Comparison of ENCODE assay signal across 8 cellular contexts in genomic region chr9:20356392-20357206, GRCh38.
DNase-seq lines count a peak whose midpoint lies in the region; ATAC-seq and TF ChIP-seq lines count a peak whose summit lies in the region.

No MANE protein-coding gene starts in this region.

- peak; percentile 53 for ATAC-seq in GM19395 (IDR thresholded peaks at IDR 0.05; ENCODE audit: unreplicated experiment)
- no peak for ATAC-seq in HG03432 (IDR thresholded peaks at IDR 0.05; ENCODE audit: unreplicated experiment)

- H4K20me1 ChIP-seq in Loucy (ENCODE audit: insufficient read depth, low read length, poor library complexity, severe bottlenecking): no peaks in the 10 kb centered on the region

- H3K27ac ChIP-seq in C4-2B: peak overlapping the region; percentile 65; the same call in 1 of the 2 replicates
- peak overlapping the region; percentile 74 for H3K27ac ChIP-seq in brain microvascular endothelial cell
- H3K27ac ChIP-seq in skin epidermis: peak overlapping the region in 11 of 21 experiments; percentile 8 to 60 (median 27)

- no peak overlapping the region for H3K4me2 ChIP-seq in Loucy (ENCODE audit: low read depth, low read length, poor library complexity, severe bottlenecking)

- H3K36me3 ChIP-seq in Loucy (ENCODE audit: insufficient read depth, low read length) (peaks cover 41% of the 10 kb centered on the region; the same call in 1 of the 2 replicates), brain microvascular endothelial cell (replicated peaks) (no peaks in the 10 kb centered on the region), iPS-15b (ENCODE audit: control insufficient read depth, insufficient read depth, low read length) (no peaks in the 10 kb centered on the region)

- peak; percentile 96 for TF ChIP-seq CTCF in C4-2B (conservative IDR thresholded peaks at IDR 0.05)
- TF ChIP-seq CTCF in Loucy (conservative IDR thresholded peaks at IDR 0.05; ENCODE audit: low read length): peak; percentile 77
- peak; percentile 76 for TF ChIP-seq CTCF in brain microvascular endothelial cell (IDR thresholded peaks at IDR 0.05; ENCODE audit: low read depth, low read length, missing control alignments)

- H3K27me3 ChIP-seq in Loucy (ENCODE audit: insufficient read depth, low read length, poor library complexity, severe bottlenecking): no peaks in the 10 kb centered on the region
- H3K27me3 ChIP-seq in brain microvascular endothelial cell (replicated peaks): no peaks in the 10 kb centered on the region
- no peaks in the 10 kb centered on the region for H3K27me3 ChIP-seq in iPS-15b (ENCODE audit: control insufficient read depth, insufficient read depth, low read length)

- DNase-seq in SW480 (ENCODE audit: low spot score): peak; percentile 68
- DNase-seq in brain microvascular endothelial cell: peak; percentile 77

- H3K4me1 ChIP-seq in Loucy (ENCODE audit: insufficient read depth, low read length, poor library complexity, severe bottlenecking): peaks cover 19% of the 10 kb centered on the region
- peaks cover 2% of the 10 kb centered on the region for H3K4me1 ChIP-seq in iPS-15b (ENCODE audit: control insufficient read depth, insufficient read depth, low read length)

- no peaks in the 10 kb centered on the region for H3K79me2 ChIP-seq in Loucy (ENCODE audit: insufficient read depth, low read length)

- H2AFZ ChIP-seq in Loucy (ENCODE audit: low read length): no peak overlapping the region

- H3F3A ChIP-seq in Loucy (ENCODE audit: low read depth): no peaks in the 10 kb centered on the region

- H3K9me3 ChIP-seq in Loucy (ENCODE audit: insufficient read depth, low read depth, low read length) (no peaks in the 10 kb centered on the region), iPS-15b (ENCODE audit: control insufficient read depth, insufficient read depth, low read length) (no peaks in the 10 kb centered on the region)

- H3K9me2 ChIP-seq in Loucy (replicated peaks; ENCODE audit: low read depth, low read length): no peaks in the 10 kb centered on the region

- no peak overlapping the region for H3K4me3 ChIP-seq in Loucy (ENCODE audit: low read length, poor library complexity, severe bottlenecking)
- peak overlapping the region; percentile 26 for H3K4me3 ChIP-seq in brain microvascular endothelial cell (ENCODE audit: low read depth, low read length)
- peak overlapping the region; percentile 19 for H3K4me3 ChIP-seq in iPS-15b (ENCODE audit: low read depth, low read length)
- peak overlapping the region in 1 of 7 experiments; percentile 22 for H3K4me3 ChIP-seq in skin epidermis

- H3K9ac ChIP-seq in Loucy (ENCODE audit: low read depth, low read length, poor library complexity, severe bottlenecking) (no peak overlapping the region), iPS-15b (ENCODE audit: low read depth, low read length) (no peak overlapping the region)

- in situ Hi-C loops in brain microvascular endothelial cell (cut with HindIII; ENCODE audit: low pct_ligation_motif_present, low sequenced_read_pairs): loop anchor here (25.0 kb wide), 1 partner anchor 169 kb away; no protein-coding TSS in a partner anchor
